In genomic region chr1:31584869-31585735, GRCh38 we compare ENCODE assay signal across 20 cellular contexts. TPM values are rescaled to one million over a fixed set of nuclear protein-coding genes. Genes with fewer than 3 reads are reported as not detected.
DNase-seq lines count a peak whose midpoint lies in the region; TF ChIP-seq lines count a peak whose summit lies in the region.
"Had no signal": no experiment of that assay in that cellular context is flagged by ENCODE, and none has a peak within 500 bp of the region (broad histone marks: within the 10 kb centered on the region; RNA-seq: fewer than 3 reads in every experiment).

No MANE protein-coding gene starts in this region.

- peak; percentile 12 for DNase-seq in activated CD4-positive, alpha-beta memory T cell treated with anti-CD3 and anti-CD28 coated beads, Interleukin-2, amount 10 ng/mL, durations not matched to agents 7 days and 5 days
- DNase-seq in activated CD4-positive, alpha-beta memory T cell treated with anti-CD3 and anti-CD28 coated beads for 36 hours: no peak
- DNase-seq in esophagus muscularis mucosa (ENCODE audit: extremely low spot score): no peak
- DNase-seq in osteoblast (ENCODE audit: insufficient read length, low spot score, missing footprints): peak; percentile 76
- DNase-seq in tibial artery: peak in 1 of 2 donors; percentile 67
- DNase-seq in NCI-H146 (lab: John Stamatoyannopoulos, UW): no peak
- DNase-seq in mucosa of gallbladder (ENCODE audit: low spot score): no peak
- no peak for DNase-seq in activated naive CD4-positive, alpha-beta T cell treated with anti-CD3 and anti-CD28 coated beads for 36 hours
- DNase-seq: activated CD4-positive, CD25-positive, alpha-beta regulatory T cell treated with anti-CD3 and anti-CD28 coated beads, Interleukin-2, amount 50 U/mL, for 72 hours; CD4-positive, alpha-beta T cell; effector CD8-positive, alpha-beta T cell; immature natural killer cell; mucosa of descending colon; MV-4-11; RPMI8226; stimulated activated CD4-positive, alpha-beta T cell treated with anti-CD3 and anti-CD28 coated beads, Interleukin-2, amount 100 ng/mL, for 24 hours had no signal

- no peak for TF ChIP-seq CTCF in esophagus muscularis mucosa (IDR thresholded peaks at IDR 0.05)
- TF ChIP-seq CTCF in osteoblast (IDR thresholded peaks at IDR 0.05; ENCODE audit: extremely low read depth, low read depth, low read length): no peak
- TF ChIP-seq CTCF in tibial artery (IDR thresholded peaks at IDR 0.05): no peak

- no peak for TF ChIP-seq EP300 in esophagus muscularis mucosa (IDR thresholded peaks at IDR 0.05)

- H3K4me1 Mint-ChIP-seq in activated CD4-positive, alpha-beta memory T cell treated with anti-CD3 and anti-CD28 coated beads, Interleukin-2, amount 10 ng/mL, durations not matched to agents 7 days and 5 days: peaks cover 2% of the 10 kb centered on the region
- peaks cover 2% of the 10 kb centered on the region for H3K4me1 Mint-ChIP-seq in activated CD4-positive, alpha-beta memory T cell treated with anti-CD3 and anti-CD28 coated beads for 36 hours (ENCODE audit: low read depth)
- H3K4me1 Mint-ChIP-seq in activated naive CD4-positive, alpha-beta T cell treated with anti-CD3 and anti-CD28 coated beads for 36 hours (ENCODE audit: low read depth): peaks cover 2% of the 10 kb centered on the region
- H3K4me1 Mint-ChIP-seq: activated naive CD4-positive, alpha-beta T cell treated with anti-CD3 and anti-CD28 coated beads, Interleukin-2, amount 50 U/mL, for 24 hours had no signal

- no peak overlapping the region for H3K27ac Mint-ChIP-seq in activated CD4-positive, alpha-beta memory T cell treated with anti-CD3 and anti-CD28 coated beads, Interleukin-2, amount 10 ng/mL, durations not matched to agents 7 days and 5 days
- H3K27ac Mint-ChIP-seq in activated CD4-positive, alpha-beta memory T cell treated with anti-CD3 and anti-CD28 coated beads for 36 hours: no peak overlapping the region
- no peak overlapping the region for H3K27ac Mint-ChIP-seq in activated naive CD4-positive, alpha-beta T cell treated with anti-CD3 and anti-CD28 coated beads for 36 hours
- H3K27ac Mint-ChIP-seq: activated naive CD4-positive, alpha-beta T cell treated with anti-CD3 and anti-CD28 coated beads, Interleukin-2, amount 50 U/mL, for 24 hours; CD4-positive, alpha-beta T cell; immature natural killer cell had no signal

- no peak overlapping the region for H3K4me3 ChIP-seq in esophagus muscularis mucosa
- H3K4me3 ChIP-seq in osteoblast (ENCODE audit: insufficient read depth, low read length): no peak overlapping the region
- peak overlapping the region; percentile 27 to 34 for H3K4me3 ChIP-seq in tibial artery
- H3K4me3 ChIP-seq: mucosa of descending colon had no signal

- no peak overlapping the region for H3K4me3 Mint-ChIP-seq in activated CD4-positive, alpha-beta memory T cell treated with anti-CD3 and anti-CD28 coated beads, Interleukin-2, amount 10 ng/mL, durations not matched to agents 7 days and 5 days
- no peak overlapping the region for H3K4me3 Mint-ChIP-seq in activated CD4-positive, alpha-beta memory T cell treated with anti-CD3 and anti-CD28 coated beads for 36 hours
- no peak overlapping the region for H3K4me3 Mint-ChIP-seq in activated naive CD4-positive, alpha-beta T cell treated with anti-CD3 and anti-CD28 coated beads for 36 hours
- H3K4me3 Mint-ChIP-seq: activated naive CD4-positive, alpha-beta T cell treated with anti-CD3 and anti-CD28 coated beads, Interleukin-2, amount 50 U/mL, for 24 hours; CD4-positive, alpha-beta T cell; immature natural killer cell had no signal

- H3K9me3 ChIP-seq in esophagus muscularis mucosa (no peaks in the 10 kb centered on the region), osteoblast (ENCODE audit: low read depth, low read length) (no peaks in the 10 kb centered on the region), tibial artery (no peaks in the 10 kb centered on the region)
- H3K9me3 ChIP-seq: mucosa of descending colon had no signal

- TF ChIP-seq POLR2A in esophagus muscularis mucosa (IDR thresholded peaks at IDR 0.05; ENCODE audit: low read depth): no peak

- H3K9me3 Mint-ChIP-seq in activated CD4-positive, alpha-beta memory T cell treated with anti-CD3 and anti-CD28 coated beads, Interleukin-2, amount 10 ng/mL, durations not matched to agents 7 days and 5 days: no peaks in the 10 kb centered on the region
- no peaks in the 10 kb centered on the region for H3K9me3 Mint-ChIP-seq in activated CD4-positive, alpha-beta memory T cell treated with anti-CD3 and anti-CD28 coated beads for 36 hours
- no peaks in the 10 kb centered on the region for H3K9me3 Mint-ChIP-seq in activated naive CD4-positive, alpha-beta T cell treated with anti-CD3 and anti-CD28 coated beads for 36 hours
- H3K9me3 Mint-ChIP-seq: activated naive CD4-positive, alpha-beta T cell treated with anti-CD3 and anti-CD28 coated beads, Interleukin-2, amount 50 U/mL, for 24 hours; CD4-positive, alpha-beta T cell had no signal

- no peak overlapping the region for H2AFZ ChIP-seq in osteoblast (ENCODE audit: low read length)

- peaks cover 14 to 62% (median 40%) of the 10 kb centered on the region in 4 donors for H3K36me3 ChIP-seq in esophagus muscularis mucosa
- peaks cover 18% of the 10 kb centered on the region for H3K36me3 ChIP-seq in osteoblast (ENCODE audit: insufficient read depth, low read length)
- H3K36me3 ChIP-seq in tibial artery: peaks cover 30 to 50% (median 45%) of the 10 kb centered on the region in 3 donors

- peaks cover 91 to 96% (median 94%) of the 10 kb centered on the region in 4 donors for H3K4me1 ChIP-seq in esophagus muscularis mucosa
- H3K4me1 ChIP-seq in osteoblast (ENCODE audit: insufficient read depth, low read length): peaks cover 43% of the 10 kb centered on the region
- peaks cover 0 to 98% (median 90%) of the 10 kb centered on the region in 4 donors for H3K4me1 ChIP-seq in tibial artery

- H3K27me3 Mint-ChIP-seq in activated CD4-positive, alpha-beta memory T cell treated with anti-CD3 and anti-CD28 coated beads, Interleukin-2, amount 10 ng/mL, durations not matched to agents 7 days and 5 days: peaks cover 9% of the 10 kb centered on the region
- peaks cover 15% of the 10 kb centered on the region for H3K27me3 Mint-ChIP-seq in activated CD4-positive, alpha-beta memory T cell treated with anti-CD3 and anti-CD28 coated beads for 36 hours
- H3K27me3 Mint-ChIP-seq in activated naive CD4-positive, alpha-beta T cell treated with anti-CD3 and anti-CD28 coated beads for 36 hours (ENCODE audit: low read depth): peaks cover 14% of the 10 kb centered on the region

- H3K79me2 ChIP-seq in osteoblast (ENCODE audit: insufficient read depth, low read length): no peaks in the 10 kb centered on the region

- H4K20me1 ChIP-seq in osteoblast (ENCODE audit: insufficient read depth, low read length): no peaks in the 10 kb centered on the region

- H3K27me3 ChIP-seq in esophagus muscularis mucosa (no peaks in the 10 kb centered on the region), osteoblast (ENCODE audit: insufficient read depth, low read length) (no peaks in the 10 kb centered on the region), tibial artery (no peaks in the 10 kb centered on the region)

- intact Hi-C loops in activated CD4-positive, alpha-beta memory T cell treated with anti-CD3 and anti-CD28 coated beads for 36 hours (cut with micrococcal nuclease): no loop called here
- intact Hi-C loops in esophagus muscularis mucosa (cut with DNase I): no loop called here
- intact Hi-C loops in tibial artery (cut with DNase I; ENCODE audit: low total_unique reads): no loop called here
- intact Hi-C loops in activated naive CD4-positive, alpha-beta T cell treated with anti-CD3 and anti-CD28 coated beads for 36 hours (cut with micrococcal nuclease): no loop called here

- no peak overlapping the region for H3K4me2 ChIP-seq in osteoblast (ENCODE audit: insufficient read depth, low read length)

- H3K27ac ChIP-seq in esophagus muscularis mucosa (replicated peaks in 1 of 4) (peak overlapping the region; percentile 92 to 96 (median 94)), osteoblast (ENCODE audit: low read depth, low read length) (no peak overlapping the region), tibial artery (peak overlapping the region; percentile 87 to 91)

- 81% methylated on average over 22 of the region's 27 CpGs for WGBS in esophagus muscularis mucosa

- POLR2A ChIA-PET in activated CD4-positive, alpha-beta memory T cell treated with anti-CD3 and anti-CD28 coated beads, Interleukin-2, amount 10 ng/mL, durations not matched to agents 7 days and 5 days (lab: Charles Lee): no interaction called here
- POLR2A ChIA-PET in activated CD4-positive, alpha-beta memory T cell treated with anti-CD3 and anti-CD28 coated beads for 36 hours (lab: Charles Lee): no interaction called here

- H3K36me3 Mint-ChIP-seq in activated CD4-positive, alpha-beta memory T cell treated with anti-CD3 and anti-CD28 coated beads, Interleukin-2, amount 10 ng/mL, durations not matched to agents 7 days and 5 days (ENCODE audit: low read depth): no peaks in the 10 kb centered on the region
- H3K36me3 Mint-ChIP-seq in activated CD4-positive, alpha-beta memory T cell treated with anti-CD3 and anti-CD28 coated beads for 36 hours: no peaks in the 10 kb centered on the region
- H3K36me3 Mint-ChIP-seq in activated naive CD4-positive, alpha-beta T cell treated with anti-CD3 and anti-CD28 coated beads for 36 hours (ENCODE audit: low read depth): no peaks in the 10 kb centered on the region
- H3K36me3 Mint-ChIP-seq: activated naive CD4-positive, alpha-beta T cell treated with anti-CD3 and anti-CD28 coated beads, Interleukin-2, amount 50 U/mL, for 24 hours; immature natural killer cell had no signal

- CTCF ChIA-PET in activated CD4-positive, alpha-beta memory T cell treated with anti-CD3 and anti-CD28 coated beads, Interleukin-2, amount 10 ng/mL, durations not matched to agents 7 days and 5 days (lab: Charles Lee): no interaction called here
- CTCF ChIA-PET in activated CD4-positive, alpha-beta memory T cell treated with anti-CD3 and anti-CD28 coated beads for 36 hours (lab: Charles Lee): no interaction called here
- CTCF ChIA-PET in activated naive CD4-positive, alpha-beta T cell treated with anti-CD3 and anti-CD28 coated beads for 36 hours (lab: Charles Lee): no interaction called here

RNA-seq across cellular contexts. Expression of gene TINAGL1, which starts 8.8 kb away (rescaled TPM):
- total RNA-seq in activated CD4-positive, alpha-beta memory T cell treated with anti-CD3 and anti-CD28 coated beads, Interleukin-2, amount 10 ng/mL, durations not matched to agents 7 days and 5 days: not detected
- not detected for total RNA-seq in activated CD4-positive, alpha-beta memory T cell treated with anti-CD3 and anti-CD28 coated beads for 36 hours
- total RNA-seq in esophagus muscularis mucosa (100 to 1,000 TPM; 139 to 354 (median 244) TPM), osteoblast (31.5 and 50.3 TPM in 2 replicates), mucosa of gallbladder (169 TPM)
- total RNA-seq in activated naive CD4-positive, alpha-beta T cell treated with anti-CD3 and anti-CD28 coated beads for 36 hours: not detected
- total RNA-seq: CD4-positive, alpha-beta T cell; T-helper 1 cell treated with Interleukin-12 subunit alpha and Interleukin-12 subunit beta and Interleukin-4 antibody, amounts not matched to agents 30 ng/mL and 1 ng/mL, for 36 hours had no signal

RNA-seq across cellular contexts. Expression of gene HCRTR1, which starts 32.4 kb away (rescaled TPM):
- not detected for total RNA-seq in activated CD4-positive, alpha-beta memory T cell treated with anti-CD3 and anti-CD28 coated beads, Interleukin-2, amount 10 ng/mL, durations not matched to agents 7 days and 5 days
- not detected for total RNA-seq in activated CD4-positive, alpha-beta memory T cell treated with anti-CD3 and anti-CD28 coated beads for 36 hours
- total RNA-seq in esophagus muscularis mucosa (1 to 10 TPM in 2 of 4 donors, under 1 TPM in 1, not detected in 1; 0.45 to 1.8 (median 1.7) TPM), osteoblast (not detected in 2 replicates), mucosa of gallbladder (not detected)
- total RNA-seq in activated naive CD4-positive, alpha-beta T cell treated with anti-CD3 and anti-CD28 coated beads for 36 hours: not detected
- total RNA-seq: A172; CD4-positive, alpha-beta T cell; mucosa of descending colon; renal cortical epithelial cell; T-helper 1 cell treated with Interleukin-12 subunit alpha and Interleukin-12 subunit beta and Interleukin-4 antibody, amounts not matched to agents 30 ng/mL and 1 ng/mL, for 36 hours had no signal

RNA-seq across cellular contexts. Expression of gene PEF1, which starts 59.6 kb away (rescaled TPM):
- total RNA-seq in activated CD4-positive, alpha-beta memory T cell treated with anti-CD3 and anti-CD28 coated beads, Interleukin-2, amount 10 ng/mL, durations not matched to agents 7 days and 5 days: 10 to 100 TPM; 50.4 to 50.5 TPM
- 10 to 100 TPM; 55.3 to 56.4 TPM for total RNA-seq in activated CD4-positive, alpha-beta memory T cell treated with anti-CD3 and anti-CD28 coated beads for 36 hours
- total RNA-seq in esophagus muscularis mucosa (100 to 1,000 TPM in 1 of 4 donors, 10 to 100 TPM in 3; 61.5 to 101 (median 92.9) TPM), osteoblast (75.7 and 86.5 TPM in 2 replicates), mucosa of gallbladder (66.3 TPM)
- 10 to 100 TPM; 79.6 to 80.6 TPM for total RNA-seq in activated naive CD4-positive, alpha-beta T cell treated with anti-CD3 and anti-CD28 coated beads for 36 hours

Comparison
In these comparisons a context has a peak if more than half of its experiments do, and no peak if none do; other contexts are left out.
1. DNase-seq: peak in activated CD4-positive, alpha-beta memory T cell treated with anti-CD3 and anti-CD28 coated beads, Interleukin-2, amount 10 ng/mL, durations not matched to agents 7 days and 5 days (single experiment) and osteoblast (single experiment); none in activated CD4-positive, alpha-beta memory T cell treated with anti-CD3 and anti-CD28 coated beads for 36 hours (single experiment), esophagus muscularis mucosa (single experiment), NCI-H146 (single experiment), mucosa of gallbladder (single experiment) and activated naive CD4-positive, alpha-beta T cell treated with anti-CD3 and anti-CD28 coated beads for 36 hours (single experiment).
2. H3K4me3 ChIP-seq: peak in tibial artery (2 of 2); none in esophagus muscularis mucosa (0 of 4) and osteoblast (single experiment).
3. RNA of gene TINAGL1, which starts 8.8 kb away (total RNA-seq): 139 to 354 TPM in esophagus muscularis mucosa, 169 TPM in mucosa of gallbladder (single experiment) and 31.5 to 50.3 TPM in osteoblast; not detected in activated CD4-positive, alpha-beta memory T cell treated with anti-CD3 and anti-CD28 coated beads, Interleukin-2, amount 10 ng/mL, durations not matched to agents 7 days and 5 days, not detected in activated CD4-positive, alpha-beta memory T cell treated with anti-CD3 and anti-CD28 coated beads for 36 hours and not detected in activated naive CD4-positive, alpha-beta T cell treated with anti-CD3 and anti-CD28 coated beads for 36 hours; every median in the first group is over 10 times any median in the second.